ENCODE assay signal across 2 cellular contexts in genomic region chr4:17811078-17811603, GRCh38.
TF ChIP-seq lines count a peak whose summit lies in the region.

No MANE protein-coding gene starts in this region.

TF ChIP-seq in endothelial cell of umbilical vein, 7 proteins besides CTCF, POLR2A, EP300 and RAD21 (continued from another document):
- TF ChIP-seq EZH2 (IDR thresholded peaks at IDR 0.05; ENCODE audit: borderline replicate concordance, low read depth, low read length, severe bottlenecking) = no peak
- TF ChIP-seq JUN (IDR thresholded peaks at IDR 0.05; ENCODE audit: borderline replicate concordance, insufficient read depth, insufficient read length, low read depth) = no peak
- TF ChIP-seq GATA2 (IDR thresholded peaks at IDR 0.05; ENCODE audit: insufficient read depth, insufficient read length, low read depth, low read length) = no peak

TF ChIP-seq in neural cell, 6 proteins besides CTCF, POLR2A, EP300 and RAD21:
- TF ChIP-seq REST (IDR thresholded peaks at IDR 0.05; ENCODE audit: borderline replicate concordance) (no peak), SMC3 (conservative IDR thresholded peaks at IDR 0.05; ENCODE audit: poor library complexity) (no peak), EZH2 (IDR thresholded peaks at IDR 0.05; ENCODE audit: borderline replicate concordance, insufficient read depth, low read length, poor library complexity, severe bottlenecking) (no peak), POLR2AphosphoS5 (IDR thresholded peaks at IDR 0.05) (no peak), MXI1 (conservative IDR thresholded peaks at IDR 0.05; ENCODE audit: poor library complexity, severe bottlenecking) (peak; percentile 25), TAF1 (IDR thresholded peaks at IDR 0.05; ENCODE audit: low read depth) (no peak)
